In the genomic region with DNA sequence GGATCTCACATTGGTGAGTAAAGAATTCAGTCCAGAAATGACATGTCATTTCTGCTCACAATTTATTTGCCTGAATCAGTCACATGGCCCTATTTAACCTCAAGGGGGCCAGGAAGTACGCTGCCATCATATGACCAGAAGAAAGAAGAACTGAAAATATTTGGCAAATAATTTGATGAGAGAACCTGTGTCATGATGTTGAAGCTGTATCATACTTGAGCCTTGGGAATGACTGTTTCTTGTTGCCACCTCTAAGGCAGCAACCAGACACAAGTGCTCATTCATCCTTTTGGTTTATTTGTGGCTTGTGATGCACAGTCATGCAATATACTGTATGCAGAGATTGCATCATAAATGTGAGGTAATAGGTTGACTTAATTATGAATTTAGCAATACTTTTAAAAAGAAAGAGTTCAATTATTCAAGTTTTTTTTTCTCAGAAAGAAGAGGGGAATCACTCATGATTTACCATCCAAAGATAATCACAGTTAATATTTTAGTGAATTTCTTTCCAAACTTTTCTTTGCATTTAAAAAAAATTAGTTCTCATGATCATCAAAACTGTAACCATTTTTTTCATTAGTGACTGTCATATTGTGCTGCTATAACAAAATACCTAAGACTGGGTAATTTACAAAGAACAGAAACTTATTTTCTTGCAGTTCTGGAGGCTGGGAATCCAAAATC, we compare ENCODE assay signal across 9 cellular contexts. TPM values are rescaled to one million over a fixed set of nuclear protein-coding genes. Genes with fewer than 3 reads are reported as not detected.
DNase-seq lines count a peak whose midpoint lies in the region; ATAC-seq and TF ChIP-seq lines count a peak whose summit lies in the region.
"Had no signal": no experiment of that assay in that cellular context is flagged by ENCODE, and none has a peak within 500 bp of the region (broad histone marks: within the 10 kb centered on the region; RNA-seq: fewer than 3 reads in every experiment).

No MANE protein-coding gene starts in this region.

- CTCF ChIA-PET in AG04450 (lab: Charles Lee): no interaction called here

- no peak overlapping the region for H3K27ac ChIP-seq in AG04450 (ENCODE audit: low read depth, low read length)

- peak; percentile 21 for DNase-seq in AG04450 (ENCODE audit: low read depth, low spot score)
- DNase-seq in SKM-1 treated with dmso at 0.1 percent for 144 hours (lab: John Stamatoyannopoulos, UW; ENCODE audit: unreplicated experiment): peak; percentile 60
- peak; percentile 70 for DNase-seq in naive B cell
- no peak for DNase-seq in NCI-H1105 (lab: John Stamatoyannopoulos, UW)
- DNase-seq in HuH-7 (ENCODE audit: low spot score): no peak
- no peak for DNase-seq in NCI-H524 (lab: John Stamatoyannopoulos, UW)
- DNase-seq: activated naive CD8-positive, alpha-beta T cell treated with anti-CD3 and anti-CD28 coated beads, Interleukin-2, amount 10 ng/mL, durations not matched to agents 7 days and 5 days had no signal

- no peak overlapping the region for H3K4me3 ChIP-seq in AG04450 (ENCODE audit: low read depth, low read length)

- H3K4me1 Mint-ChIP-seq in naive B cell: peaks cover 7 to 15% (median 14%) of the 10 kb centered on the region in 3 donors

- no peaks in the 10 kb centered on the region for H3K36me3 Mint-ChIP-seq in naive B cell
- H3K36me3 Mint-ChIP-seq: activated naive CD8-positive, alpha-beta T cell treated with anti-CD3 and anti-CD28 coated beads, Interleukin-2, amount 10 ng/mL, durations not matched to agents 7 days and 5 days had no signal

- H3K27me3 ChIP-seq in AG04450 (ENCODE audit: control insufficient read depth, insufficient read depth, low read length): no peaks in the 10 kb centered on the region

- POLR2A ChIA-PET in AG04450 (lab: Yijun Ruan, JAX): no interaction called here

- peaks cover 0 to 13% (median 3%) of the 10 kb centered on the region in 7 donors for H3K9me3 Mint-ChIP-seq in naive B cell

- no peaks in the 10 kb centered on the region; the same call in 1 of the 2 replicates for H3K9me3 ChIP-seq in AG04450 (ENCODE audit: control insufficient read depth, insufficient read depth, low read length)

- H3K4me3 Mint-ChIP-seq in naive B cell: peak overlapping the region in 5 of 8 donors; percentile 2 to 56 (median 10)
- H3K4me3 Mint-ChIP-seq: activated naive CD8-positive, alpha-beta T cell treated with anti-CD3 and anti-CD28 coated beads, Interleukin-2, amount 10 ng/mL, durations not matched to agents 7 days and 5 days had no signal

- TF ChIP-seq CTCF in AG04450 (IDR thresholded peaks at IDR 0.05; ENCODE audit: low read depth, low read length): no peak

- peak; percentile 92 for ATAC-seq in GM18873 (IDR thresholded peaks at IDR 0.05; ENCODE audit: low FRiP score, unreplicated experiment)
- peak; percentile 94 for ATAC-seq in HG03159 (IDR thresholded peaks at IDR 0.05; ENCODE audit: unreplicated experiment)
- ATAC-seq in naive B cell (ENCODE audit: low read depth in 2 of 2): peak; percentile 97 to 98

- H3K27me3 Mint-ChIP-seq in naive B cell: peaks cover 3 to 12% (median 5%) of the 10 kb centered on the region in 3 donors

- peak overlapping the region in 5 of 6 donors; percentile 54 to 95 (median 74) for H3K27ac Mint-ChIP-seq in naive B cell
- H3K27ac Mint-ChIP-seq: activated naive CD8-positive, alpha-beta T cell treated with anti-CD3 and anti-CD28 coated beads, Interleukin-2, amount 10 ng/mL, durations not matched to agents 7 days and 5 days had no signal

RNA-seq across cellular contexts. Expression of gene ZFYVE16, which starts 8.2 kb away (rescaled TPM):
- polyA plus RNA-seq in AG04450 (2011; rRNA removed) (12.4 and 15.8 TPM in 2 replicates), naive B cell (ENCODE audit: low read depth in 6 of 6) (1 to 10 TPM; 3.7 to 9.2 (median 8.0) TPM)
- polyA minus RNA-seq in AG04450 (2011; rRNA and poly(A)+ RNA removed): 9.3 and 19.7 TPM in 2 replicates

Comparison
In these comparisons a context has a peak if more than half of its experiments do, and no peak if none do; other contexts are left out.
1. DNase-seq: peak in AG04450 (single experiment), SKM-1 treated with dmso at 0.1 percent for 144 hours (single experiment) and naive B cell (single experiment); none in NCI-H1105 (single experiment), HuH-7 (single experiment) and NCI-H524 (0 of 2).
2. Peak in every context shown above with its lines, with median percentiles within 50 percentile points of each other: ATAC-seq.